In genomic region chr22:44225091-44225689, GRCh38 we compare ENCODE assay signal across 19 cellular contexts. TPM values are rescaled to one million over a fixed set of nuclear protein-coding genes. Genes with fewer than 3 reads are reported as not detected.
A peak's percentile ranks its signal among the peaks of the same experiment; 100 is the strongest.
DNase-seq lines count a peak whose midpoint lies in the region; ATAC-seq and TF ChIP-seq lines count a peak whose summit lies in the region.
"Had no signal": no experiment of that assay in that cellular context is flagged by ENCODE, and none has a peak within 500 bp of the region (broad histone marks: within the 10 kb centered on the region; RNA-seq: fewer than 3 reads in every experiment).

No MANE protein-coding gene starts in this region.

- no peak overlapping the region for H2BK12ac ChIP-seq in neuronal stem cell (ENCODE audit: low read length)

- H3K27me3 Mint-ChIP-seq in CD14-positive monocyte (ENCODE audit: low read depth in 3 of 3), result peaks cover 7 to 21% (median 17%) of the 10 kb centered on the region in 3 donors

- no peak overlapping the region for H3K9ac ChIP-seq in neuronal stem cell (ENCODE audit: low read depth, low read length, poor library complexity)
- H3K9ac ChIP-seq: BLaER1 treated with 17β-estradiol and CSF1 and Interleukin-3, amounts not matched to agents 10 nM and 100 nM had no signal

- H3K23ac ChIP-seq in neuronal stem cell (ENCODE audit: low read depth, low read length, poor library complexity), result no peak overlapping the region

- 57 to 71% (median 65%) methylated on average over 10 to 11 of the region's 11 CpGs for WGBS in heart left ventricle, 4 donors
- no CpG with 5 or more reads among the region's 11 CpGs for WGBS in neuronal stem cell (ENCODE audit: extremely low coverage in 2 of 2, insufficient read length in 2 of 2, insufficient replicate concordance in 1 of 2), 2 donors

- H2AK5ac ChIP-seq in neuronal stem cell (ENCODE audit: low read depth, low read length), result no peak overlapping the region

- TF ChIP-seq CTCF in right atrium auricular region (IDR thresholded peaks at IDR 0.05), result no peak
- no peak for TF ChIP-seq CTCF in heart left ventricle (IDR thresholded peaks at IDR 0.05)
- TF ChIP-seq CTCF in CD14-positive monocyte (IDR thresholded peaks at IDR 0.05), result no peak

- H3K9me3 ChIP-seq in right atrium auricular region (peaks cover 0 to 35% of the 10 kb centered on the region in 2 donors), heart left ventricle (peaks cover 0 to 34% (median 16%) of the 10 kb centered on the region in 12 donors), neuronal stem cell (replicated peaks in 1 of 2; ENCODE audit: control insufficient read depth in 2 of 2, insufficient read depth in 1 of 2, low read depth in 1 of 2, low read length in 2 of 2) (peaks cover 0 to 11% of the 10 kb centered on the region in 2 donors)

- H4K8ac ChIP-seq in neuronal stem cell (ENCODE audit: low read depth, low read length), result no peak overlapping the region

- DNase-seq in right atrium auricular region (ENCODE audit: low spot score) (peak; percentile 28), heart left ventricle (no peak), left kidney (ENCODE audit: low read depth, low spot score) (peak; percentile 13), neuronal stem cell (ENCODE audit: low spot score) (no peak), NCI-H128 (lab: John Stamatoyannopoulos, UW; ENCODE audit: unreplicated experiment) (no peak), NCI-H187 treated with DMSO at 0.1 percent for 48 hours (lab: John Stamatoyannopoulos, UW) (no peak), CD14-positive monocyte (ENCODE audit: low spot score) (no peak)
- DNase-seq: 8988T; Calu3; CD4-positive, alpha-beta T cell; DMS 273 treated with DMSO at 0.1 percent for 48 hours; DMS79; H7 had no signal

- no peaks in the 10 kb centered on the region for H3K36me3 Mint-ChIP-seq in CD14-positive monocyte

- no peak overlapping the region for H3K14ac ChIP-seq in neuronal stem cell (ENCODE audit: low read length)

- H3K4me2 ChIP-seq in neuronal stem cell (ENCODE audit: insufficient read depth, low read length, poor library complexity, severe bottlenecking), result no peak overlapping the region
- H3K4me2 ChIP-seq: BLaER1 treated with 17β-estradiol and CSF1 and Interleukin-3, amounts not matched to agents 10 nM and 100 nM; GM23338 had no signal

- intact Hi-C loops in heart left ventricle (cut with DNase I) (no loop called here), CD14-positive monocyte (cut with micrococcal nuclease) (no loop called here)

- no peak overlapping the region for H2BK5ac ChIP-seq in neuronal stem cell (ENCODE audit: low read length)

- no peak overlapping the region for H2BK120ac ChIP-seq in neuronal stem cell (ENCODE audit: low read depth, low read length)

- H2AFZ ChIP-seq in neuronal stem cell (ENCODE audit: low read length), result no peak overlapping the region
- H2AFZ ChIP-seq: GM23338 had no signal

- H3K4ac ChIP-seq in neuronal stem cell (ENCODE audit: low read length), result no peak overlapping the region

- H3K9me3 Mint-ChIP-seq in CD14-positive monocyte, result peaks cover 0 to 22% (median 18%) of the 10 kb centered on the region in 7 donors

- no peak overlapping the region for H4K91ac ChIP-seq in neuronal stem cell (ENCODE audit: low read depth, low read length, poor library complexity)

- ATAC-seq in heart left ventricle (no peak), GM21367 (IDR thresholded peaks at IDR 0.05; ENCODE audit: unreplicated experiment) (no peak)
- ATAC-seq: GM12878, GM23338 had no signal

- H3K4me3 Mint-ChIP-seq in CD14-positive monocyte, result no peak overlapping the region
- H3K4me3 Mint-ChIP-seq: CD4-positive, alpha-beta T cell; GM23338 had no signal

- H3K4me1 ChIP-seq in right atrium auricular region (no peaks in the 10 kb centered on the region), heart left ventricle (no peaks in the 10 kb centered on the region), neuronal stem cell (ENCODE audit: control insufficient read depth in 2 of 2, insufficient read depth in 1 of 2, low read depth in 1 of 2, low read length in 2 of 2) (no peaks in the 10 kb centered on the region)

- H3K4me1 Mint-ChIP-seq in CD14-positive monocyte, result no peaks in the 10 kb centered on the region
- H3K4me1 Mint-ChIP-seq: GM23338 had no signal

- H3K4me3 ChIP-seq in right atrium auricular region (no peak overlapping the region), heart left ventricle (no peak overlapping the region), neuronal stem cell (ENCODE audit: low read length in 2 of 2) (no peak overlapping the region)
- H3K4me3 ChIP-seq: BLaER1 treated with 17β-estradiol and CSF1 and Interleukin-3, amounts not matched to agents 10 nM and 100 nM; GM12878; GM23338 had no signal

- H2BK15ac ChIP-seq in neuronal stem cell (ENCODE audit: low read length), result no peak overlapping the region

- H3K27ac Mint-ChIP-seq in CD14-positive monocyte, result no peak overlapping the region
- H3K27ac Mint-ChIP-seq: CD4-positive, alpha-beta T cell; GM23338 had no signal

- H3K27me3 ChIP-seq in right atrium auricular region (no peaks in the 10 kb centered on the region), heart left ventricle (peaks cover 0 to 9% (median 0%) of the 10 kb centered on the region in 9 donors), neuronal stem cell (ENCODE audit: control insufficient read depth in 3 of 3, insufficient read depth in 3 of 3, low read depth in 1 of 3, low read length in 3 of 3) (no peaks in the 10 kb centered on the region)

- H3K36me3 ChIP-seq in right atrium auricular region (no peaks in the 10 kb centered on the region), heart left ventricle (no peaks in the 10 kb centered on the region), neuronal stem cell (replicated peaks in 1 of 2; ENCODE audit: control insufficient read depth in 2 of 2, insufficient read depth in 2 of 2, low read length in 2 of 2) (no peaks in the 10 kb centered on the region)
- H3K36me3 ChIP-seq: BLaER1 treated with 17β-estradiol and CSF1 and Interleukin-3, amounts not matched to agents 10 nM and 100 nM had no signal

- H3K18ac ChIP-seq in neuronal stem cell (ENCODE audit: low read length), result peak overlapping the region; percentile 16

- H3K79me1 ChIP-seq in neuronal stem cell (ENCODE audit: low read depth, low read length), result no peaks in the 10 kb centered on the region

- H3K27ac ChIP-seq in right atrium auricular region (no peak overlapping the region), heart left ventricle (no peak overlapping the region), neuronal stem cell (replicated peaks; ENCODE audit: low read length) (no peak overlapping the region)
- H3K27ac ChIP-seq: BLaER1 treated with 17β-estradiol and CSF1 and Interleukin-3, amounts not matched to agents 10 nM and 100 nM had no signal

- TF ChIP-seq POLR2A in heart left ventricle (IDR thresholded peaks at IDR 0.05), result no peak

RNA-seq across cellular contexts. Expression of gene PARVG, which starts 44.5 kb away (rescaled TPM):
- total RNA-seq in right atrium auricular region, result 1 to 10 TPM; 2.1 to 7.2 TPM
- total RNA-seq in heart left ventricle, result 10 to 100 TPM in 1 of 9 donors, 1 to 10 TPM in 8; 1.1 to 34.8 (median 2.1) TPM
- 1 to 10 TPM; 2.6 to 3.0 TPM for polyA plus RNA-seq in heart left ventricle
- 0.18 TPM for polyA plus RNA-seq in neuronal stem cell (2013, experiment 1 of 2)
- 0.06 TPM for polyA plus RNA-seq in neuronal stem cell (2013, experiment 2 of 2)
- polyA plus RNA-seq in CD14-positive monocyte, result 100 to 1,000 TPM; 169 to 190 TPM
- total RNA-seq: Calu3, G401, HT-29 had no signal

Comparison
In these comparisons a context has a peak if more than half of its experiments do, and no peak if none do; other contexts are left out.
1. DNase-seq: peak in right atrium auricular region (single experiment) and left kidney (single experiment); none in heart left ventricle (0 of 5), neuronal stem cell (single experiment), NCI-H128 (single experiment), NCI-H187 treated with DMSO at 0.1 percent for 48 hours (single experiment) and CD14-positive monocyte (single experiment).